23 cellular contexts compared by ENCODE assay signal in genomic region chr2:234725528-234726264, GRCh38.
DNase-seq lines count a peak whose midpoint lies in the region; ATAC-seq and TF ChIP-seq lines count a peak whose summit lies in the region.
"Had no signal": no experiment of that assay in that cellular context is flagged by ENCODE, and none has a peak within 500 bp of the region (broad histone marks: within the 10 kb centered on the region; RNA-seq: fewer than 3 reads in every experiment).

No MANE protein-coding gene starts in this region.

- H3K27me3 ChIP-seq in IMR-90 (ENCODE audit: control insufficient read depth, insufficient read depth, low read length) (no peaks in the 10 kb centered on the region), colonic mucosa (no peaks in the 10 kb centered on the region), mesenchymal stem cell (ENCODE audit: control insufficient read depth in 1 of 2, insufficient read depth in 1 of 2, low read length in 2 of 2) (no peaks in the 10 kb centered on the region)
- H3K27me3 ChIP-seq: thyroid gland had no signal

- no peak overlapping the region for H3K27ac ChIP-seq in IMR-90 (ENCODE audit: insufficient read depth, low read length)
- peak overlapping the region; percentile 41 for H3K27ac ChIP-seq in colonic mucosa
- H3K27ac ChIP-seq in mesenchymal stem cell (ENCODE audit: low read length, poor library complexity, severe bottlenecking), result no peak overlapping the region
- H3K27ac ChIP-seq: thyroid gland had no signal

- H4K5ac ChIP-seq in IMR-90 (ENCODE audit: low read depth, low read length), result no peak overlapping the region

- H4K8ac ChIP-seq in IMR-90 (ENCODE audit: low read depth in 2 of 2, low read length in 2 of 2), result peak overlapping the region; percentile 1 to 28; a peak in 2 of 4 replicates
- no peak overlapping the region for H4K8ac ChIP-seq in mesenchymal stem cell (ENCODE audit: low read length)

- no peaks in the 10 kb centered on the region for H4K20me1 ChIP-seq in IMR-90 (ENCODE audit: insufficient read depth, low read length)

- H3K79me1 ChIP-seq in IMR-90 (ENCODE audit: low read depth in 1 of 2, low read length in 2 of 2) (no peaks in the 10 kb centered on the region), mesenchymal stem cell (replicated peaks; ENCODE audit: low read length, poor library complexity, severe bottlenecking) (no peaks in the 10 kb centered on the region)

- intact Hi-C loops in IMR-90 (cut with micrococcal nuclease), result no loop called here
- intact Hi-C loops in colonic mucosa (cut with DNase I), result no loop called here
- intact Hi-C loops in natural killer cell (cut with micrococcal nuclease), result no loop called here

- no peak overlapping the region for H3K9ac ChIP-seq in IMR-90 (ENCODE audit: low read depth, low read length)
- peak overlapping the region in 1 of 2 donors; percentile 19 for H3K9ac ChIP-seq in colonic mucosa (ENCODE audit: low read depth in 2 of 2, low read length in 2 of 2)
- H3K9ac ChIP-seq in mesenchymal stem cell (ENCODE audit: low read length), result peak overlapping the region; percentile 26
- H3K9ac ChIP-seq: SK-N-SH had no signal

- dilution Hi-C loops in IMR-90 (cut with HindIII; ENCODE audit: low sequenced_read_pairs, unreplicated experiment), result no loop called here

- H3K9me3 Mint-ChIP-seq in T-helper 2 cell treated with Interferon-gamma antibody and Interleukin-4, amounts not matched to agents 5 μg/mL and 100 μg/mL, for 36 hours, result no peaks in the 10 kb centered on the region
- no peaks in the 10 kb centered on the region for H3K9me3 Mint-ChIP-seq in natural killer cell
- H3K9me3 Mint-ChIP-seq: CD8-positive, alpha-beta memory T cell; central memory CD8-positive, alpha-beta T cell had no signal

- ATAC-seq in IMR-90 (ENCODE audit: low read depth) (peak; percentile 64), natural killer cell (no peak)
- ATAC-seq: stimulated activated memory B cell treated with anti-CD40 and anti-IgM and Interleukin-4, amounts not matched to agents 10 μg/mL and 1 μg/mL and 100 μg/mL, for 72 hours had no signal

- no peaks in the 10 kb centered on the region for H3K36me3 ChIP-seq in IMR-90 (ENCODE audit: control insufficient read depth, insufficient read depth, low read length)
- no peaks in the 10 kb centered on the region for H3K36me3 ChIP-seq in colonic mucosa
- H3K36me3 ChIP-seq in mesenchymal stem cell (ENCODE audit: control insufficient read depth in 1 of 2, insufficient read depth in 2 of 2, low read depth in 1 of 2, low read length in 2 of 2), result no peaks in the 10 kb centered on the region
- H3K36me3 ChIP-seq: thyroid gland had no signal

- peak overlapping the region; percentile 59; the same call in 2 of the 3 replicates for H2BK15ac ChIP-seq in IMR-90 (ENCODE audit: low read depth, low read length)
- H2BK15ac ChIP-seq in mesenchymal stem cell (ENCODE audit: low read depth, poor library complexity, severe bottlenecking), result no peak overlapping the region

- H2BK12ac ChIP-seq in mesenchymal stem cell (ENCODE audit: low read length in 2 of 2), result no peak overlapping the region

- H3K27me3 Mint-ChIP-seq in T-helper 2 cell treated with Interferon-gamma antibody and Interleukin-4, amounts not matched to agents 5 μg/mL and 100 μg/mL, for 36 hours (ENCODE audit: low read depth), result peaks cover 7% of the 10 kb centered on the region
- peaks cover 5 to 27% of the 10 kb centered on the region in 2 donors for H3K27me3 Mint-ChIP-seq in natural killer cell (ENCODE audit: low read depth in 2 of 2)

- H2BK5ac ChIP-seq in IMR-90 (ENCODE audit: low read depth, low read length, poor library complexity, severe bottlenecking) (peak overlapping the region; percentile 8), mesenchymal stem cell (ENCODE audit: low read depth, low read length, poor library complexity, severe bottlenecking) (no peak overlapping the region)

- peak; percentile 9 for DNase-seq in Daoy (ENCODE audit: low read depth)
- DNase-seq in IMR-90, result peak; percentile 27
- DNase-seq in colonic mucosa, result peak; percentile 62
- DNase-seq in mesenchymal stem cell, result no peak
- DNase-seq in T-helper 2 cell treated with Interferon-gamma antibody and Interleukin-4, amounts not matched to agents 5 μg/mL and 100 μg/mL, for 36 hours (ENCODE audit: low spot score), result no peak
- no peak for DNase-seq in AML-193 (lab: John Stamatoyannopoulos, UW)
- DNase-seq in natural killer cell, result no peak
- DNase-seq in stimulated activated CD4-positive, alpha-beta T cell treated with anti-CD3 and anti-CD28 coated beads, Interleukin-2, amount 100 ng/mL, for 24 hours, result no peak
- DNase-seq: activated CD4-positive, alpha-beta T cell treated with anti-CD3 and anti-CD28 coated beads for 1 hour; activated effector memory CD4-positive, alpha-beta T cell treated with anti-CD3 and anti-CD28 coated beads, Interleukin-2, amount 50 U/mL, for 16 hours; CD8-positive, alpha-beta memory T cell; effector CD8-positive, alpha-beta T cell; hypothalamus; left cardiac atrium; NCI-H1417 treated with DMSO at 0.1 percent for 48 hours; NCI-H2171 treated with DMSO at 0.1 percent for 48 hours; NCI-H748 treated with DMSO at 0.1 percent for 48 hours; OCI-M1; SK-N-SH; stimulated activated CD4-positive, alpha-beta T cell treated with anti-CD3 and anti-CD28 coated beads, Interleukin-12 subunit alpha, Interleukin-12 subunit beta, amount 100 ng/mL, for 4 hours; thyroid gland had no signal

- peak overlapping the region; percentile 56 for H2BK120ac ChIP-seq in IMR-90 (ENCODE audit: low read depth, low read length)
- H2BK120ac ChIP-seq in mesenchymal stem cell (ENCODE audit: low read depth, low read length), result no peak overlapping the region

- POLR2A ChIA-PET in IMR-90 (lab: Charles Lee; ENCODE audit: unreplicated experiment), result no interaction called here

- no peaks in the 10 kb centered on the region for H3K36me3 Mint-ChIP-seq in T-helper 2 cell treated with Interferon-gamma antibody and Interleukin-4, amounts not matched to agents 5 μg/mL and 100 μg/mL, for 36 hours (ENCODE audit: low read depth)
- no peaks in the 10 kb centered on the region for H3K36me3 Mint-ChIP-seq in natural killer cell
- H3K36me3 Mint-ChIP-seq: CD8-positive, alpha-beta memory T cell; stimulated activated memory B cell treated with anti-CD40 and anti-IgM and Interleukin-4, amounts not matched to agents 10 μg/mL and 1 μg/mL and 100 μg/mL, for 72 hours had no signal

- no TSS peak for BruUV-seq in IMR-90 (replicated peaks; lab: Mats Ljungman, UMichigan)

- H3K4me3 ChIP-seq in IMR-90 (ENCODE audit: insufficient read depth, low read depth, low read length) (no peak overlapping the region), colonic mucosa (no peak overlapping the region), mesenchymal stem cell (ENCODE audit: insufficient read depth in 1 of 2, low read depth in 1 of 2, low read length in 2 of 2) (no peak overlapping the region)
- H3K4me3 ChIP-seq: thyroid gland had no signal

- H3K4me1 Mint-ChIP-seq in T-helper 2 cell treated with Interferon-gamma antibody and Interleukin-4, amounts not matched to agents 5 μg/mL and 100 μg/mL, for 36 hours (ENCODE audit: low read depth), result no peaks in the 10 kb centered on the region
- H3K4me1 Mint-ChIP-seq in natural killer cell, result no peaks in the 10 kb centered on the region
- H3K4me1 Mint-ChIP-seq: CD8-positive, alpha-beta memory T cell; central memory CD8-positive, alpha-beta T cell; stimulated activated memory B cell treated with anti-CD40 and anti-IgM and Interleukin-4, amounts not matched to agents 10 μg/mL and 1 μg/mL and 100 μg/mL, for 72 hours had no signal

- peak overlapping the region; percentile 61 for H2BK20ac ChIP-seq in IMR-90 (ENCODE audit: low read depth, low read length)

- no peaks in the 10 kb centered on the region for H3K9me1 ChIP-seq in IMR-90 (ENCODE audit: insufficient read depth, low read length)

- no peaks in the 10 kb centered on the region for H3K9me3 ChIP-seq in IMR-90 (ENCODE audit: control insufficient read depth, insufficient read depth, low read length)
- no peaks in the 10 kb centered on the region for H3K9me3 ChIP-seq in colonic mucosa
- no peaks in the 10 kb centered on the region for H3K9me3 ChIP-seq in mesenchymal stem cell (ENCODE audit: control insufficient read depth, low read length)
- H3K9me3 ChIP-seq: SK-N-SH, thyroid gland had no signal

- peak overlapping the region; percentile 36; the same call in 1 of the 2 replicates for H2AK5ac ChIP-seq in IMR-90 (ENCODE audit: low read depth, low read length)
- H2AK5ac ChIP-seq in mesenchymal stem cell (ENCODE audit: low read length, severe bottlenecking), result no peak overlapping the region

- no peak for TF ChIP-seq RAD21 in IMR-90 (IDR thresholded peaks at IDR 0.05; ENCODE audit: low read length)

- H3K4me3 Mint-ChIP-seq in T-helper 2 cell treated with Interferon-gamma antibody and Interleukin-4, amounts not matched to agents 5 μg/mL and 100 μg/mL, for 36 hours, result no peak overlapping the region
- H3K4me3 Mint-ChIP-seq in natural killer cell, result no peak overlapping the region
- H3K4me3 Mint-ChIP-seq: CD8-positive, alpha-beta memory T cell; central memory CD8-positive, alpha-beta T cell; stimulated activated memory B cell treated with anti-CD40 and anti-IgM and Interleukin-4, amounts not matched to agents 10 μg/mL and 1 μg/mL and 100 μg/mL, for 72 hours had no signal

- TF ChIP-seq CTCF in IMR-90 (conservative IDR thresholded peaks at IDR 0.05; ENCODE audit: low read depth, low read length) (no peak), colonic mucosa (IDR thresholded peaks at IDR 0.05) (no peak), natural killer cell (IDR thresholded peaks at IDR 0.05) (no peak)

- H3K14ac ChIP-seq in IMR-90 (replicated peaks; ENCODE audit: low read depth, low read length) (peak overlapping the region; percentile 33), mesenchymal stem cell (ENCODE audit: low read length in 2 of 2) (no peak overlapping the region)

- peak overlapping the region; percentile 72 for H2AFZ ChIP-seq in IMR-90 (replicated peaks; ENCODE audit: low read length, poor library complexity)
- H2AFZ ChIP-seq in mesenchymal stem cell (ENCODE audit: low read depth, low read length), result no peak overlapping the region

- TF ChIP-seq POLR2A in IMR-90 (IDR thresholded peaks at IDR 0.05; ENCODE audit: low read depth, low read length), result no peak

- H3K27ac Mint-ChIP-seq in T-helper 2 cell treated with Interferon-gamma antibody and Interleukin-4, amounts not matched to agents 5 μg/mL and 100 μg/mL, for 36 hours, result no peak overlapping the region
- H3K27ac Mint-ChIP-seq in natural killer cell, result no peak overlapping the region
- H3K27ac Mint-ChIP-seq: CD8-positive, alpha-beta memory T cell; stimulated activated memory B cell treated with anti-CD40 and anti-IgM and Interleukin-4, amounts not matched to agents 10 μg/mL and 1 μg/mL and 100 μg/mL, for 72 hours had no signal

- H3K23ac ChIP-seq in IMR-90 (ENCODE audit: low read depth, low read length) (peak overlapping the region; percentile 26; the same call in 1 of the 2 replicates), mesenchymal stem cell (ENCODE audit: low read length in 2 of 2) (no peak overlapping the region)

- no peak overlapping the region for H3K4me2 ChIP-seq in IMR-90 (ENCODE audit: low read depth, low read length)
- no peak overlapping the region for H3K4me2 ChIP-seq in mesenchymal stem cell (ENCODE audit: low read length, poor library complexity, severe bottlenecking)
- H3K4me2 ChIP-seq: SK-N-SH had no signal

- H3K4ac ChIP-seq in IMR-90 (ENCODE audit: low read depth, low read length) (peak overlapping the region; percentile 45), mesenchymal stem cell (ENCODE audit: low read depth in 1 of 2, low read length in 2 of 2) (no peak overlapping the region)

- CTCF ChIA-PET in IMR-90 (lab: Yijun Ruan, JAX), result interaction anchor here (0.7 kb wide), 1 partner anchor 19 kb away, joined by 3 read pairs; no protein-coding TSS in a partner anchor

- no CpG with 5 or more reads among the region's 1 CpG for WGBS in IMR-90 (ENCODE audit: extremely low coverage in 2 of 2, insufficient read length in 1 of 2), 2 experiments
- 80% methylated on average over 1 of the region's 1 CpG for WGBS in mesenchymal stem cell

- H3K18ac ChIP-seq in IMR-90 (ENCODE audit: low read depth, low read length), result no peak overlapping the region; the same call in 1 of the 2 replicates
- no peak overlapping the region for H3K18ac ChIP-seq in mesenchymal stem cell (ENCODE audit: low read depth in 1 of 2, low read length in 2 of 2)

- H4K91ac ChIP-seq in IMR-90 (ENCODE audit: insufficient read depth, low read depth, low read length) (0 out of 2 replicates have a peak overlapping the region, but pooled peaks have one; percentile 1), mesenchymal stem cell (ENCODE audit: low read length) (no peak overlapping the region)

- H3K4me1 ChIP-seq in IMR-90 (ENCODE audit: control insufficient read depth, insufficient read depth, low read length) (peaks cover 3% of the 10 kb centered on the region; the same call in 1 of the 2 replicates), colonic mucosa (no peaks in the 10 kb centered on the region), mesenchymal stem cell (ENCODE audit: control insufficient read depth, insufficient read depth, low read depth, low read length) (peaks cover 6% of the 10 kb centered on the region)
- H3K4me1 ChIP-seq: thyroid gland had no signal

- peak overlapping the region; percentile 82 for H2AK9ac ChIP-seq in IMR-90 (replicated peaks; ENCODE audit: low read depth, low read length, poor library complexity)

- no peak overlapping the region for H3K56ac ChIP-seq in IMR-90 (ENCODE audit: extremely low read depth, insufficient read depth, low read length)

- in situ Hi-C loops in IMR-90 (cut with MboI; ENCODE audit: low sequenced_read_pairs), result no loop called here

Comparison
In these comparisons a context has a peak if more than half of its experiments do, and no peak if none do; other contexts are left out.
1. DNase-seq: peak in Daoy (single experiment), IMR-90 (single experiment) and colonic mucosa (single experiment); none in mesenchymal stem cell (single experiment), T-helper 2 cell treated with Interferon-gamma antibody and Interleukin-4, amounts not matched to agents 5 μg/mL and 100 μg/mL, for 36 hours (single experiment), AML-193 (0 of 2), natural killer cell (single experiment) and stimulated activated CD4-positive, alpha-beta T cell treated with anti-CD3 and anti-CD28 coated beads, Interleukin-2, amount 100 ng/mL, for 24 hours (0 of 2).